In genomic region chr22:43953988-43954771, GRCh38 we compare ENCODE assay signal across 8 cellular contexts.
DNase-seq lines count a peak whose midpoint lies in the region; ATAC-seq and TF ChIP-seq lines count a peak whose summit lies in the region.

No MANE protein-coding gene starts in this region.

- H4K20me1 ChIP-seq in SU-DHL-6 (ENCODE audit: low read depth, low read length): no peaks in the 10 kb centered on the region

- TF ChIP-seq CTCF in SU-DHL-6 (IDR thresholded peaks at IDR 0.05; ENCODE audit: insufficient read depth, low read length, poor library complexity, severe bottlenecking): no peak

- ATAC-seq in stimulated activated naive CD8-positive, alpha-beta T cell treated with anti-CD3 and anti-CD28 coated beads, Interleukin-15, amount 100 ng/mL, for 72 hours: no peak
- ATAC-seq in GM19397 (IDR thresholded peaks at IDR 0.05; ENCODE audit: unreplicated experiment): no peak

- DNase-seq in SIG-M5 treated with dmso at 0.1 percent for 504 hours (lab: John Stamatoyannopoulos, UW; ENCODE audit: unreplicated experiment) (peak; percentile 33), SIG-M5 (lab: John Stamatoyannopoulos, UW) (no peak), germinal center (ENCODE audit: low spot score) (peak; percentile 13), NCI-H128 (lab: John Stamatoyannopoulos, UW; ENCODE audit: unreplicated experiment) (no peak)
- no peak for DNase-seq in stimulated activated naive CD8-positive, alpha-beta T cell treated with anti-CD3 and anti-CD28 coated beads, Interleukin-15, amount 100 ng/mL, for 72 hours
- DNase-seq in stimulated activated CD4-positive, alpha-beta T cell treated with anti-CD3 and anti-CD28 coated beads, Interleukin-4, amount 100 ng/mL, for 1 hour: no peak

- H3K79me2 ChIP-seq in SU-DHL-6 (ENCODE audit: insufficient read depth, low read length): peaks cover 40% of the 10 kb centered on the region

- H3K27me3 ChIP-seq in SU-DHL-6 (ENCODE audit: low read length): no peaks in the 10 kb centered on the region

- H3K9me3 ChIP-seq in SU-DHL-6 (ENCODE audit: insufficient read depth, low read length): no peaks in the 10 kb centered on the region

- H3K4me3 ChIP-seq in SU-DHL-6 (ENCODE audit: insufficient read depth, low read length, poor library complexity, severe bottlenecking): peak overlapping the region; percentile 99

- H3K27ac ChIP-seq in SU-DHL-6 (ENCODE audit: low read depth, low read length): peak overlapping the region; percentile 46

- H3K4me1 Mint-ChIP-seq in stimulated activated naive CD8-positive, alpha-beta T cell treated with anti-CD3 and anti-CD28 coated beads, Interleukin-15, amount 100 ng/mL, for 72 hours: peaks cover 31% of the 10 kb centered on the region

- H3F3A ChIP-seq in SU-DHL-6 (ENCODE audit: insufficient read depth): no peaks in the 10 kb centered on the region

- peak overlapping the region; percentile 76 for H3K4me2 ChIP-seq in SU-DHL-6 (ENCODE audit: low read depth, low read length, poor library complexity, severe bottlenecking)

- H3K9me3 Mint-ChIP-seq in stimulated activated naive CD8-positive, alpha-beta T cell treated with anti-CD3 and anti-CD28 coated beads, Interleukin-15, amount 100 ng/mL, for 72 hours: no peaks in the 10 kb centered on the region

- peak overlapping the region; percentile 97 for H3K9ac ChIP-seq in SU-DHL-6 (ENCODE audit: low read length)

- H3K4me3 Mint-ChIP-seq in stimulated activated naive CD8-positive, alpha-beta T cell treated with anti-CD3 and anti-CD28 coated beads, Interleukin-15, amount 100 ng/mL, for 72 hours: peak overlapping the region; percentile 91 to 98

- peak overlapping the region; percentile 69 for H2AFZ ChIP-seq in SU-DHL-6 (ENCODE audit: low read depth, low read length, severe bottlenecking)

- H3K27me3 Mint-ChIP-seq in stimulated activated naive CD8-positive, alpha-beta T cell treated with anti-CD3 and anti-CD28 coated beads, Interleukin-15, amount 100 ng/mL, for 72 hours: peaks cover 13% of the 10 kb centered on the region

- H3K9me2 ChIP-seq in SU-DHL-6 (replicated peaks; ENCODE audit: insufficient read depth, low read length): no peaks in the 10 kb centered on the region

- no peaks in the 10 kb centered on the region for H3K36me3 ChIP-seq in SU-DHL-6 (ENCODE audit: low read length)

- H3K27ac Mint-ChIP-seq in stimulated activated naive CD8-positive, alpha-beta T cell treated with anti-CD3 and anti-CD28 coated beads, Interleukin-15, amount 100 ng/mL, for 72 hours: peak overlapping the region; percentile 93 to 96

Comparison
In these comparisons a context has a peak if more than half of its experiments do, and no peak if none do; other contexts are left out.
1. DNase-seq: peak in SIG-M5 treated with dmso at 0.1 percent for 504 hours (single experiment) and germinal center (single experiment); none in SIG-M5 (single experiment), stimulated activated naive CD8-positive, alpha-beta T cell treated with anti-CD3 and anti-CD28 coated beads, Interleukin-15, amount 100 ng/mL, for 72 hours (0 of 2), stimulated activated CD4-positive, alpha-beta T cell treated with anti-CD3 and anti-CD28 coated beads, Interleukin-4, amount 100 ng/mL, for 1 hour (single experiment) and NCI-H128 (single experiment).